ENCODE assay signal across 16 cellular contexts in genomic region chr9:126207256-126207655, GRCh38.
"Had no signal": no experiment of that assay in that cellular context is flagged by ENCODE, and none has a peak within 500 bp of the region (broad histone marks: within the 10 kb centered on the region; RNA-seq: fewer than 3 reads in every experiment).

No MANE protein-coding gene starts in this region.

- H3K4me2 ChIP-seq: neural progenitor cell had no signal

- H3K4me1 ChIP-seq: gastrocnemius medialis, neural progenitor cell, pancreas had no signal

- H3K9me3 ChIP-seq: gastrocnemius medialis, pancreas, thoracic aorta had no signal

- ATAC-seq: activated CD4-positive, alpha-beta T cell treated with anti-CD3 and anti-CD28 coated beads for 36 hours; activated CD8-positive, alpha-beta T cell treated with anti-CD3 and anti-CD28 coated beads for 36 hours; activated T-cell treated with anti-CD3 and anti-CD28 coated beads, Interleukin-2, amount 50 U/mL, for 72 hours; gastrocnemius medialis; pancreas; stimulated activated naive CD8-positive, alpha-beta T cell treated with anti-CD3 and anti-CD28 coated beads, Interleukin-15, Interleukin-2, amounts not matched to agents 100 U/mL and 50 U/mL, for 24 hours had no signal

- DNase-seq: activated CD4-positive, alpha-beta T cell treated with anti-CD3 and anti-CD28 coated beads for 36 hours; activated CD8-positive, alpha-beta memory T cell treated with anti-CD3 and anti-CD28 coated beads, Interleukin-2, amount 50 U/mL, for 4 hours; activated CD8-positive, alpha-beta T cell treated with anti-CD3 and anti-CD28 coated beads for 36 hours; activated T-cell treated with anti-CD3 and anti-CD28 coated beads, Interleukin-2, amount 50 U/mL, for 72 hours; effector CD8-positive, alpha-beta T cell; gastrocnemius medialis; kidney; pancreas; stimulated activated CD4-positive, alpha-beta T cell treated with anti-CD3 and anti-CD28 coated beads, Interleukin-4, amount 100 ng/mL, for 1 hour; stimulated activated CD8-positive, alpha-beta memory T cell treated with anti-CD3 and anti-CD28 coated beads, Interleukin-4, amount 100 ng/mL, for 48 hours; stimulated activated naive CD8-positive, alpha-beta T cell treated with anti-CD3 and anti-CD28 coated beads, Interleukin-15, Interleukin-2, amounts not matched to agents 100 U/mL and 50 U/mL, for 24 hours had no signal

- H3K9ac ChIP-seq: neural progenitor cell had no signal

- H3K27me3 ChIP-seq: cardiac muscle cell, neural progenitor cell, pancreas had no signal

- H3K27ac ChIP-seq: cardiac muscle cell, coronary artery, gastrocnemius medialis, neural progenitor cell, pancreas, thoracic aorta, VCaP had no signal

- H3K4me3 ChIP-seq: cardiac muscle cell, coronary artery, gastrocnemius medialis, neural progenitor cell, pancreas, thoracic aorta had no signal

- H2AFZ ChIP-seq: neural progenitor cell had no signal

- H3K36me3 ChIP-seq: cardiac muscle cell, gastrocnemius medialis, neural progenitor cell, pancreas, thoracic aorta had no signal
